8 cellular contexts compared by ENCODE assay signal in genomic region chr1:182391028-182391361, GRCh38. TPM values are rescaled to one million over a fixed set of nuclear protein-coding genes. Genes with fewer than 3 reads are reported as not detected.
DNase-seq lines count a peak whose midpoint lies in the region; ATAC-seq, FAIRE-seq and TF ChIP-seq lines count a peak whose summit lies in the region.

No MANE protein-coding gene starts in this region.

- H3K36me3 ChIP-seq in GM06990 (ENCODE audit: control insufficient read depth, insufficient read depth, low read length) (peaks cover 4% of the 10 kb centered on the region), bronchial epithelial cell (ENCODE audit: control insufficient read depth, insufficient read depth, low read length) (peaks cover 25% of the 10 kb centered on the region), uterus (no peaks in the 10 kb centered on the region)

- no peaks in the 10 kb centered on the region for H3K4me1 ChIP-seq in uterus

- no peaks in the 10 kb centered on the region for H3K27me3 ChIP-seq in GM06990 (replicated peaks; ENCODE audit: control insufficient read depth, insufficient read depth, low read length)
- no peaks in the 10 kb centered on the region for H3K27me3 ChIP-seq in bronchial epithelial cell (ENCODE audit: control insufficient read depth, insufficient read depth, low read length)
- H3K27me3 ChIP-seq in uterus: no peaks in the 10 kb centered on the region

- H3K27me3 Mint-ChIP-seq in memory B cell: peaks cover 12% of the 10 kb centered on the region

- no peaks in the 10 kb centered on the region for H3K36me3 Mint-ChIP-seq in memory B cell

- TF ChIP-seq CTCF in GM06990 (IDR thresholded peaks at IDR 0.05; ENCODE audit: insufficient read depth, low read length, poor library complexity, severe bottlenecking) (no peak), LNCaP clone FGC (IDR thresholded peaks at IDR 0.05; ENCODE audit: control insufficient read depth, extremely low read depth, insufficient read depth) (peak; percentile 16; the same call in 1 of the 2 replicates), bronchial epithelial cell (IDR thresholded peaks at IDR 0.05; ENCODE audit: insufficient read depth, low read length, severe bottlenecking) (no peak), uterus (IDR thresholded peaks at IDR 0.05) (peak in 3 of 4 experiments; percentile 15 to 45 (median 34))

- H3K27ac ChIP-seq in uterus: peak overlapping the region; percentile 98 to 99

- FAIRE-seq in bronchial epithelial cell (lab: Jason Lieb, UNC): no peak

- no peak for ATAC-seq in memory B cell (ENCODE audit: low read depth)

- H3K9me3 Mint-ChIP-seq in memory B cell: no peaks in the 10 kb centered on the region

- H3K9me3 ChIP-seq in uterus: no peaks in the 10 kb centered on the region

- peak in 1 of 2 donors; percentile 6 for TF ChIP-seq POLR2A in uterus (IDR thresholded peaks at IDR 0.05)

- H3K4me3 ChIP-seq in GM06990 (replicated peaks; ENCODE audit: low read depth, low read length) (peak overlapping the region; percentile 57), LNCaP clone FGC (ENCODE audit: low read depth, low read length) (peak overlapping the region; percentile 78), bronchial epithelial cell (ENCODE audit: low read depth, low read length) (peak overlapping the region; percentile 91), uterus (peak overlapping the region; percentile 81 to 97)

- H3K27ac Mint-ChIP-seq in memory B cell: peak overlapping the region; percentile 88

- intact Hi-C loops in uterus (cut with DNase I; ENCODE audit: low total_unique reads): loop anchor here (5.0 kb wide), 1 partner anchor 249 kb away; no protein-coding TSS in a partner anchor

- H3K4me1 Mint-ChIP-seq in memory B cell: peaks cover 22% of the 10 kb centered on the region

- H3K4me3 Mint-ChIP-seq in memory B cell: peak overlapping the region; percentile 93

- DNase-seq in GM06990 (ENCODE audit: extremely low read depth, insufficient read length) (no peak), LNCaP clone FGC (ENCODE audit: low read depth) (no peak), bronchial epithelial cell (ENCODE audit: low read depth) (no peak), memory B cell (ENCODE audit: low spot score in 2 of 2) (no peak), uterus (no peak), hepatic stellate cell (ENCODE audit: low spot score) (no peak), AML-193 (lab: John Stamatoyannopoulos, UW) (no peak), SKM-1 treated with dmso at 0.1 percent for 144 hours (lab: John Stamatoyannopoulos, UW; ENCODE audit: unreplicated experiment) (no peak)

RNA-seq across cellular contexts. Expression of gene GLUL, which starts 0.6 kb away (rescaled TPM):
- total RNA-seq in bronchial epithelial cell (344 and 510 TPM in 2 replicates), uterus (100 to 1,000 TPM; 379 to 565 (median 483) TPM)

RNA-seq across cellular contexts. Expression of gene TEDDM1, which starts 9.5 kb away (rescaled TPM):
- total RNA-seq in bronchial epithelial cell: not detected in 2 replicates
- not detected for total RNA-seq in uterus

RNA-seq across cellular contexts. Expression of gene RGSL1, which starts 59.0 kb away (rescaled TPM):
- total RNA-seq in bronchial epithelial cell (not detected in 2 replicates), uterus (not detected)

Comparison
In these comparisons a context has a peak if more than half of its experiments do, and no peak if none do; other contexts are left out.
1. CTCF ChIP-seq: peak in LNCaP clone FGC (single experiment) and uterus (3 of 4); none in GM06990 (single experiment) and bronchial epithelial cell (single experiment).
2. Peak in every context shown above with its lines, with median percentiles within 50 percentile points of each other: H3K4me3 ChIP-seq.